In the genomic region with DNA sequence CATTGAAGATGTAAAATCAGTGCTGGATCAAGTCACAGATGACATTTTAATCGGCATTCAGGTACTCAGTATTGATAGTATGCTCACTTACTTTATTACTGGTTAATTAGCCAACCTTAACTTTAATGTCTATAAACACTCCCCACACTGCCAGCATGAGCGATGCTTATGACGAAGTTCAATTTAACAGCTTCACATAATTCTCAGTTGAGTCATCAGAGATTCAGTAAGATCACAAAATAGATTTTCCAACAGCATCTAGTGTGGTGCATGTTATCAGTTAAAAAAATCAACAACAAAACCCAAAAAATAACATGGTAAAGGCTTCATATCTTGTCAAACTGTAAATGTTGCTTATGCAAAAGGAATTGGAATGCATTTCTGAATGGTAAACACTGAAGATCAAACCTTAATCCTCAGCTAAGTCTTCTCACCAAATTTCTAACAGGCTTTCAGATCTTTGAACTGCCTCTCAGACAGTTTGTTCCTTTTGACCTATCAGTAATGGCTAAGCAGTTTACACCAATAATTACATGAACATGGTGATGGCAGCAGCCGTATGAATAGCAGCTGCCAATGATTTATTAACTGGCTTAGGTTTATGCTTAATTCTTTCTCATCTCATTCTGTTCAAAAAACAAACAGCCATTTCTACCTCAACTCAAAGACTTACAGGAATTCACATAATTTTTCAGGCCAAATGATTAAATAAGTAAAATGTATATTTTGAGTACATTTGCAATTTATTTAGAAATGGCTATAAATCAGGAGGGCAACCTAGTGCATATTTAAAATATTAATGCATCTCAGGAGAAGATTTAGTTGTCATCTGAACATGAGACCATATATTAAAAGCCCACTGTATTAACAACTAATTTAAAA, we compare ENCODE assay signal across 1 cellular context.
TF ChIP-seq lines count a peak whose summit lies in the region.

No MANE protein-coding gene starts in this region.

TF ChIP-seq in K562, 482 proteins besides CTCF, POLR2A, EP300 and RAD21 (continued from another document and continues in another):
- TF ChIP-seq ZNF318 (IDR thresholded peaks at IDR 0.05; ENCODE audit: borderline replicate concordance in 1 of 2, low read depth in 1 of 2) (0 out of 4 replicates have a peak, but pooled peaks of 1 of the 2 experiments have one; percentile 24), PURB (CRISPR knock-in tag; IDR thresholded peaks at IDR 0.05; ENCODE audit: low read depth) (no peak), GTF2F1 (IDR thresholded peaks at IDR 0.05; ENCODE audit: low read depth, low read length) (no peak), ZKSCAN3 (CRISPR knock-in tag; IDR thresholded peaks at IDR 0.05) (no peak), GATAD2A (IDR thresholded peaks at IDR 0.05) (no peak), SMARCE1 (IDR thresholded peaks at IDR 0.05) (peak; percentile 78), SMAD4 (CRISPR knock-in tag; conservative IDR thresholded peaks at IDR 0.05) (no peak), COPS2 (conservative IDR thresholded peaks at IDR 0.05) (no peak), ZBTB49 (CRISPR knock-in tag; IDR thresholded peaks at IDR 0.05; ENCODE audit: borderline replicate concordance) (no peak), SOX6 (IDR thresholded peaks at IDR 0.05) (0 out of 2 replicates have a peak, but pooled peaks have one; percentile 15), NR2C1 (IDR thresholded peaks at IDR 0.05) (no peak), NR2C1 (tag; IDR thresholded peaks at IDR 0.05) (no peak), WHSC1 (IDR thresholded peaks at IDR 0.05; ENCODE audit: low read length) (no peak), HOXB6 (CRISPR knock-in tag; IDR thresholded peaks at IDR 0.05; ENCODE audit: borderline replicate concordance) (no peak), TAL1 (IDR thresholded peaks at IDR 0.05) (no peak), CAMTA2 (CRISPR knock-in tag; conservative IDR thresholded peaks at IDR 0.05) (0 out of 2 replicates have a peak, but pooled peaks have one; percentile 65), ETV1 (tag; conservative IDR thresholded peaks at IDR 0.05; ENCODE audit: low read depth) (no peak), GTF2A2 (tag; IDR thresholded peaks at IDR 0.05) (no peak), ZNF75A (CRISPR knock-in tag; IDR thresholded peaks at IDR 0.05) (no peak), EHMT2 (IDR thresholded peaks at IDR 0.05) (peak; percentile 26; the same call in 1 of the 2 replicates), HDAC3 (IDR thresholded peaks at IDR 0.05; ENCODE audit: borderline replicate concordance, partially characterized antibody) (no peak), ZFP36 (IDR thresholded peaks at IDR 0.05; ENCODE audit: low read depth, low read length, partially characterized antibody) (no peak), MAZ (CRISPR knock-in tag; conservative IDR thresholded peaks at IDR 0.05 in 1 of 2, IDR thresholded peaks at IDR 0.05 in 1 of 2) (peak in 1 of 2 experiments; percentile 50; a peak in 1 of 4 replicates), NCOA1 (IDR thresholded peaks at IDR 0.05; ENCODE audit: low read depth) (no peak), XRCC5 (IDR thresholded peaks at IDR 0.05; ENCODE audit: low read depth, low read length) (no peak), SNIP1 (IDR thresholded peaks at IDR 0.05; ENCODE audit: low read depth) (no peak), ADNP (tag; IDR thresholded peaks at IDR 0.05) (0 out of 2 replicates have a peak, but pooled peaks have one; percentile 32), NCOA6 (IDR thresholded peaks at IDR 0.05) (no peak), ZNF277 (CRISPR knock-in tag; IDR thresholded peaks at IDR 0.05; ENCODE audit: borderline replicate concordance) (no peak), TSC22D4 (tag; IDR thresholded peaks at IDR 0.05) (no peak), NRF1 (conservative IDR thresholded peaks at IDR 0.05 in 1 of 2, IDR thresholded peaks at IDR 0.05 in 1 of 2) (no peak), CREM (IDR thresholded peaks at IDR 0.05; ENCODE audit: low read depth) (peak; percentile 35; the same call in 1 of the 2 replicates), CHCHD3 (CRISPR knock-in tag; IDR thresholded peaks at IDR 0.05) (no peak)
- TF ChIP-seq, protein P1, sequence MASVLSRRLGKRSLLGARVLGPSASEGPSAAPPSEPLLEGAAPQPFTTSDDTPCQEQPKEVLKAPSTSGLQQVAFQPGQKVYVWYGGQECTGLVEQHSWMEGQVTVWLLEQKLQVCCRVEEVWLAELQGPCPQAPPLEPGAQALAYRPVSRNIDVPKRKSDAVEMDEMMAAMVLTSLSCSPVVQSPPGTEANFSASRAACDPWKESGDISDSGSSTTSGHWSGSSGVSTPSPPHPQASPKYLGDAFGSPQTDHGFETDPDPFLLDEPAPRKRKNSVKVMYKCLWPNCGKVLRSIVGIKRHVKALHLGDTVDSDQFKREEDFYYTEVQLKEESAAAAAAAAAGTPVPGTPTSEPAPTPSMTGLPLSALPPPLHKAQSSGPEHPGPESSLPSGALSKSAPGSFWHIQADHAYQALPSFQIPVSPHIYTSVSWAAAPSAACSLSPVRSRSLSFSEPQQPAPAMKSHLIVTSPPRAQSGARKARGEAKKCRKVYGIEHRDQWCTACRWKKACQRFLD (CRISPR knock-in tag; IDR thresholded peaks at IDR 0.05): no peak
- TF ChIP-seq, protein P2, sequence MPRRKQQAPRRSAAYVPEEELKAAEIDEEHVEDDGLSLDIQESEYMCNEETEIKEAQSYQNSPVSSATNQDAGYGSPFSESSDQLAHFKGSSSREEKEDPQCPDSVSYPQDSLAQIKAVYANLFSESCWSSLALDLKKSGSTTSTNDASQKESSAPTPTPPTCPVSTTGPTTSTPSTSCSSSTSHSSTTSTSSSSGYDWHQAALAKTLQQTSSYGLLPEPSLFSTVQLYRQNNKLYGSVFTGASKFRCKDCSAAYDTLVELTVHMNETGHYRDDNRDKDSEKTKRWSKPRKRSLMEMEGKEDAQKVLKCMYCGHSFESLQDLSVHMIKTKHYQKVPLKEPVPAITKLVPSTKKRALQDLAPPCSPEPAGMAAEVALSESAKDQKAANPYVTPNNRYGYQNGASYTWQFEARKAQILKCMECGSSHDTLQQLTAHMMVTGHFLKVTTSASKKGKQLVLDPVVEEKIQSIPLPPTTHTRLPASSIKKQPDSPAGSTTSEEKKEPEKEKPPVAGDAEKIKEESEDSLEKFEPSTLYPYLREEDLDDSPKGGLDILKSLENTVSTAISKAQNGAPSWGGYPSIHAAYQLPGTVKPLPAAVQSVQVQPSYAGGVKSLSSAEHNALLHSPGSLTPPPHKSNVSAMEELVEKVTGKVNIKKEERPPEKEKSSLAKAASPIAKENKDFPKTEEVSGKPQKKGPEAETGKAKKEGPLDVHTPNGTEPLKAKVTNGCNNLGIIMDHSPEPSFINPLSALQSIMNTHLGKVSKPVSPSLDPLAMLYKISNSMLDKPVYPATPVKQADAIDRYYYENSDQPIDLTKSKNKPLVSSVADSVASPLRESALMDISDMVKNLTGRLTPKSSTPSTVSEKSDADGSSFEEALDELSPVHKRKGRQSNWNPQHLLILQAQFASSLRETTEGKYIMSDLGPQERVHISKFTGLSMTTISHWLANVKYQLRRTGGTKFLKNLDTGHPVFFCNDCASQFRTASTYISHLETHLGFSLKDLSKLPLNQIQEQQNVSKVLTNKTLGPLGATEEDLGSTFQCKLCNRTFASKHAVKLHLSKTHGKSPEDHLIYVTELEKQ (CRISPR knock-in tag; IDR thresholded peaks at IDR 0.05): no peak
